ENCODE assay signal across 20 cellular contexts in the genomic region with DNA sequence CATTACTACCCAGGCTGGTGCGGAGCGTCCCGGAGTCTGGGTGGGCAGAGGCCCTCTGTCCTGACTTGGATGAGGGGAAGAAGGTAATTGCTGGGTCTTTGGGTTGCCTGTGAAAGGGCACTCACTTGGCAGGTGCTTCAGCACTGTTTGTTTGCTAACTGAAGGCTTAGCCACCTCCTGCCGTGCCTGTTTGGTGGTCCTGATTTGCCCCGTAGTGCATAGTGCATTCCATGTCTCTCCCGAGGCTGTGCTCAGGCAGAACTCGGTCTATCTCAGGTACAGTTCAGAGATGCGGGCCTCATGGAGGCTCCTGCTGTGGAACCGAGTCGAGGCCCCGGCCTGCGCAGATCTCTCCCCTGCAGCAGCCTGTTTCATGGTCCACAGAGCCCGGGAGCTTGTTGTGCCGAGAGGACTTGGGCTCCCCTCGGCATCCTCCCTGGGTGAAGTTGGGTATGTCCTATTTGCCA.
"Had no signal": no experiment of that assay in that cellular context is flagged by ENCODE, and none has a peak within 500 bp of the region (broad histone marks: within the 10 kb centered on the region; RNA-seq: fewer than 3 reads in every experiment).

No MANE protein-coding gene starts in this region.

- H3K27ac ChIP-seq: cardiac muscle cell, parathyroid adenoma, right lobe of liver, WERI-Rb-1 had no signal

- H3K9ac ChIP-seq: parathyroid adenoma had no signal

- H3K4me1 ChIP-seq: parathyroid adenoma, right lobe of liver had no signal

- H3K79me2 ChIP-seq: parathyroid adenoma had no signal

- H3K27me3 ChIP-seq: cardiac muscle cell, right lobe of liver had no signal

- ATAC-seq: activated T-helper 17 cell treated with anti-CD3 and anti-CD28 coated beads, Interleukin-2, amount 50 U/mL, for 72 hours; effector memory CD8-positive, alpha-beta T cell; naive thymus-derived CD4-positive, alpha-beta T cell; right lobe of liver; stimulated activated naive CD8-positive, alpha-beta T cell treated with anti-CD3 and anti-CD28 coated beads, Interleukin-15, amount 100 ng/mL, for 72 hours had no signal

- H3K4me3 ChIP-seq: cardiac muscle cell, right lobe of liver had no signal

- H3K36me3 ChIP-seq: cardiac muscle cell had no signal

- DNase-seq: activated CD4-positive, alpha-beta T cell treated with anti-CD3 and anti-CD28 coated beads, Interleukin-2, amount 50 U/mL, for 4 hours; activated naive CD4-positive, alpha-beta T cell treated with Interleukin-2 at 50 U/mL for 16 hours; activated naive CD8-positive, alpha-beta T cell treated with anti-CD3 and anti-CD28 coated beads, Interleukin-2, amount 10 ng/mL, durations not matched to agents 7 days and 5 days; activated T-cell treated with anti-CD3 and anti-CD28 coated beads, Interleukin-2, amount 50 U/mL, for 1 hour; amygdala; dermis blood vessel endothelial cell; effector memory CD8-positive, alpha-beta T cell; hypothalamus; kidney glomerular epithelial cell; naive thymus-derived CD4-positive, alpha-beta T cell; right lobe of liver; small intestine; stimulated activated CD4-positive, alpha-beta T cell treated with anti-CD3 and anti-CD28 coated beads, Interleukin-15, amount 100 ng/mL, for 24 hours; stimulated activated CD4-positive, alpha-beta T cell treated with anti-CD3 and anti-CD28 coated beads, Interleukin-2, amount 100 ng/mL, for 48 hours; stimulated activated naive CD8-positive, alpha-beta T cell treated with anti-CD3 and anti-CD28 coated beads, Interleukin-15, amount 100 ng/mL, for 72 hours; trophoblast cell; WERI-Rb-1 had no signal
